In genomic region chr6:98433325-98433724, GRCh38 we compare ENCODE assay signal across 14 cellular contexts.
DNase-seq lines count a peak whose midpoint lies in the region; ATAC-seq, FAIRE-seq and TF ChIP-seq lines count a peak whose summit lies in the region.
"Had no signal": no experiment of that assay in that cellular context is flagged by ENCODE, and none has a peak within 500 bp of the region (broad histone marks: within the 10 kb centered on the region; RNA-seq: fewer than 3 reads in every experiment).

No MANE protein-coding gene starts in this region.

- no peak overlapping the region for H3K4me3 ChIP-seq in GM06990 (replicated peaks; ENCODE audit: low read depth, low read length)
- H3K4me3 ChIP-seq: A549, tibial nerve had no signal

- no peak for TF ChIP-seq CTCF in GM06990 (IDR thresholded peaks at IDR 0.05; ENCODE audit: insufficient read depth, low read length, poor library complexity, severe bottlenecking)
- no peak for TF ChIP-seq CTCF in D721Med (IDR thresholded peaks at IDR 0.05; ENCODE audit: insufficient read depth, missing control alignments)

- peak; percentile 90 for ATAC-seq in GM19395 (IDR thresholded peaks at IDR 0.05; ENCODE audit: unreplicated experiment)
- ATAC-seq in HG02623 (IDR thresholded peaks at IDR 0.05; ENCODE audit: unreplicated experiment), result peak; percentile 82
- ATAC-seq in HG03342 (IDR thresholded peaks at IDR 0.05; ENCODE audit: unreplicated experiment), result peak; percentile 91
- ATAC-seq: A549; activated naive CD8-positive, alpha-beta T cell treated with anti-CD3 and anti-CD28 coated beads, Interleukin-2, amount 50 U/mL, for 24 hours had no signal

- DNase-seq in GM06990 (ENCODE audit: extremely low read depth, insufficient read length) (peak; percentile 30), HPDE6-E6E7 (ENCODE audit: extremely low spot score) (no peak), D721Med (ENCODE audit: insufficient read length, low spot score) (no peak), A172 (ENCODE audit: low spot score) (no peak), T-helper 9 cell (no peak)
- DNase-seq: activated naive CD8-positive, alpha-beta T cell treated with anti-CD3 and anti-CD28 coated beads, Interleukin-2, amount 50 U/mL, for 24 hours; NCI-H1417 treated with DMSO at 0.1 percent for 48 hours; NCI-H748 treated with DMSO at 0.1 percent for 48 hours had no signal

- FAIRE-seq in D721Med (lab: Jason Lieb, UNC), result no peak
- FAIRE-seq: A549, H54 had no signal

- no peaks in the 10 kb centered on the region for H3K27me3 ChIP-seq in GM06990 (replicated peaks; ENCODE audit: control insufficient read depth, insufficient read depth, low read length)
- H3K27me3 ChIP-seq: tibial nerve had no signal

- H3K36me3 ChIP-seq in GM06990 (ENCODE audit: control insufficient read depth, insufficient read depth, low read length), result no peaks in the 10 kb centered on the region
- H3K36me3 ChIP-seq: tibial nerve had no signal
